In the genomic region with DNA sequence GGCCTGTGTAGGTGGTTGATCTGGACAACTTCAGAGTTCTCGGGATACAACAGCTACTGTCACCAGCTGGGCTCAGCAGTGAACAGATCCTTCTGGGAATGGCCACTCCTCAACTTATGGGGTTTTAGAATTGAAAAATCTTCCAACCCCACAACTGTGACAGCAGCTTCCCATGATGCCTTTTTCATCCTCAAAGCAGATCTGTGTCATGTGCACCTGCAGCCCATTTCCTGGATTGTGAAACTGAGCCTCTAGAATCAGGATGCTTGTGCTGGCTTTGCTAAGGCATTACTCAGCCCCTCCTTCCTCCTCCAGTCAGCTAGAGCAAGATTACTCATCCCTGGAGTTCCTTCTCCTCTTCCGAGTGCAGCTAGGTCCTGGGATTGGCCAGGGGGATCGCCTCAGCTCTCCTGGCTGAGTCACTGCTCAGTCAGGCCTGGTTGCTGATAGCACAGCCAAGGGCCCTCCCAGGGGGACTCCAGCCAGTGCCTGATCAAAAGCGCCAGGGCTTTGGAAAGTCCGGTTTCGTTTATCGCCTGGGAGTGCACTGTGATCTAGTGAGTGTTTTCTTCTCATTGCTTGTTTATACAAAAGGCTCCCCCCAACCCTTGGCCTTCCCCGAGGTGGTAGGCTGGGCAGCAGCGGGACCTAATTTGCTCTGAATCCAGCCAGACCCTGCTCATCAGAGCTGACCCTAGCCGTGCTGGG, we compare ENCODE assay signal across 8 cellular contexts. TPM values are rescaled to one million over a fixed set of nuclear protein-coding genes. Genes with fewer than 3 reads are reported as not detected.
DNase-seq lines count a peak whose midpoint lies in the region; ATAC-seq and FAIRE-seq lines count a peak whose summit lies in the region.

No MANE protein-coding gene starts in this region.

- peak overlapping the region; percentile 88 for H3K27ac Mint-ChIP-seq in T-helper 17 cell

- peak; percentile 65 for DNase-seq in GM18507 (ENCODE audit: extremely low spot score, insufficient read length, low read depth)
- peak; percentile 92 to 96 for DNase-seq in NCI-H187 (lab: John Stamatoyannopoulos, UW)
- DNase-seq in T-helper 17 cell, result peak; percentile 49 to 74 (median 63)
- peak; percentile 95 for DNase-seq in left ventricle myocardium superior
- DNase-seq in KG1 (lab: John Stamatoyannopoulos, UW), result no peak

- H3K27me3 Mint-ChIP-seq in T-helper 17 cell, result no peaks in the 10 kb centered on the region

- peak overlapping the region; percentile 45 for H3K4me3 ChIP-seq in rectal smooth muscle tissue (ENCODE audit: low read length)

- no peaks in the 10 kb centered on the region for H3K36me3 Mint-ChIP-seq in T-helper 17 cell (ENCODE audit: low read depth)

- no peaks in the 10 kb centered on the region for H3K27me3 ChIP-seq in rectal smooth muscle tissue (ENCODE audit: control insufficient read depth, insufficient read depth, low read length)

- peaks cover 25% of the 10 kb centered on the region for H3K4me1 ChIP-seq in rectal smooth muscle tissue (ENCODE audit: control insufficient read depth, insufficient read depth, low read length)

- H3K9me3 ChIP-seq in T-helper 17 cell (ENCODE audit: control insufficient read depth, low read length, poor library complexity, severe bottlenecking), result no peaks in the 10 kb centered on the region

- intact Hi-C loops in left ventricle myocardium superior (cut with micrococcal nuclease), result no loop called here

- H3K4me1 Mint-ChIP-seq in T-helper 17 cell, result peaks cover 39% of the 10 kb centered on the region

- H3K9ac ChIP-seq in rectal smooth muscle tissue (ENCODE audit: low read length), result peak overlapping the region; percentile 16

- no peaks in the 10 kb centered on the region for H3K36me3 ChIP-seq in rectal smooth muscle tissue (ENCODE audit: control insufficient read depth, insufficient read depth, low read length)

- ATAC-seq in HG02973 (IDR thresholded peaks at IDR 0.05; ENCODE audit: unreplicated experiment), result peak; percentile 57
- peak; percentile 57 for ATAC-seq in T-helper 17 cell
- ATAC-seq in left ventricle myocardium superior, result peak; percentile 88

- peak overlapping the region; percentile 86 for H3K4me3 Mint-ChIP-seq in T-helper 17 cell

- peak; percentile 64 for FAIRE-seq in GM18507 (lab: Jason Lieb, UNC)

- H3K27ac ChIP-seq in angular gyrus (ENCODE audit: low read depth, low read length) (peak overlapping the region; percentile 50), rectal smooth muscle tissue (ENCODE audit: low read depth, low read length) (peak overlapping the region; percentile 73)

RNA-seq across cellular contexts. Expression of gene LPIN1, which starts 2.4 kb away (rescaled TPM):
- 10 to 100 TPM; 86.7 to 99.8 TPM for total RNA-seq in T-helper 17 cell
- 61.5 TPM for total RNA-seq in left ventricle myocardium superior
